ENCODE assay signal across 8 cellular contexts in genomic region chr17:62477718-62478401, GRCh38. TPM values are rescaled to one million over a fixed set of nuclear protein-coding genes. Genes with fewer than 3 reads are reported as not detected.
DNase-seq lines count a peak whose midpoint lies in the region; ATAC-seq, FAIRE-seq and TF ChIP-seq lines count a peak whose summit lies in the region.
"Not testable (repeated sequence)": the region's sequence is repeated elsewhere in the genome, so short reads cannot be mapped to it uniquely, and the experiment has no call there.

No MANE protein-coding gene starts in this region.

- H3K9me3 ChIP-seq in left lung; small intestine (ENCODE audit: control insufficient read depth, low read depth): not testable (repeated sequence)

- H3K4me3 ChIP-seq in left lung (peak overlapping the region; percentile 55 to 64), small intestine (ENCODE audit: low read depth in 1 of 2, low read length in 2 of 2) (peak overlapping the region; percentile 92)

- H3K4me1 ChIP-seq in left lung, result peaks cover 3 to 37% of the 10 kb centered on the region in 2 donors
- H3K4me1 ChIP-seq in small intestine (ENCODE audit: control insufficient read depth in 2 of 2, insufficient read depth in 1 of 2, low read depth in 1 of 2, low read length in 1 of 2), result not testable (repeated sequence)

- 1 to 2% (median 2%) methylated on average over 42 to 59 of the region's 59 CpGs for WGBS in small intestine, 3 donors

- intact Hi-C loops in left lung (cut with DNase I), result not testable (repeated sequence)

- not testable (repeated sequence) for H3K27me3 ChIP-seq in left lung; small intestine (ENCODE audit: control insufficient read depth in 2 of 2, insufficient read depth in 2 of 2, low read length in 2 of 2)

- not testable (repeated sequence) for FAIRE-seq in GM19239 (lab: Jason Lieb, UNC); small intestine (lab: Jason Lieb, UNC)

- ATAC-seq in HG03039 (IDR thresholded peaks at IDR 0.05; ENCODE audit: unreplicated experiment), result peak; percentile 22
- ATAC-seq in left lung, result peak; percentile 29

- not testable (repeated sequence) for TF ChIP-seq CTCF in left lung (IDR thresholded peaks at IDR 0.05)

- not testable (repeated sequence) for H3K36me3 ChIP-seq in left lung; small intestine (ENCODE audit: control insufficient read depth in 2 of 2, insufficient read depth in 2 of 2, low read length in 2 of 2)

- DNase-seq in AG08396 (ENCODE audit: low spot score), result peak; percentile 45
- peak; percentile 29 for DNase-seq in GM19239 (ENCODE audit: insufficient read length, low spot score)
- DNase-seq in NCI-H748 (lab: John Stamatoyannopoulos, UW; ENCODE audit: unreplicated experiment), result peak; percentile 55
- DNase-seq in activated T-cell treated with anti-CD3 and anti-CD28 coated beads for 24 hours (ENCODE audit: low read depth), result peak; percentile 20
- DNase-seq in effector CD4-positive, alpha-beta T cell, result peak; percentile 20
- DNase-seq in left lung, result peak; percentile 41 to 86
- DNase-seq in small intestine, result peak; percentile 39

- H3K27ac ChIP-seq in left lung, result peak overlapping the region; percentile 70 to 88
- peak overlapping the region; percentile 76 to 93 for H3K27ac ChIP-seq in small intestine (ENCODE audit: low read depth in 1 of 2, low read length in 1 of 2)

RNA-seq across cellular contexts. Expression of gene TLK2, which starts 0.8 kb away (rescaled TPM):
- 10 to 100 TPM; 32.2 to 34.7 TPM for total RNA-seq in left lung
- polyA plus RNA-seq in small intestine, result 10 to 100 TPM; 13.0 to 18.6 (median 13.9) TPM

RNA-seq across cellular contexts. Expression of gene METTL2A, which starts 54.2 kb away (rescaled TPM):
- total RNA-seq in left lung, result 10 to 100 TPM; 16.1 to 20.0 TPM
- polyA plus RNA-seq in small intestine, result 10 to 100 TPM in 1 of 3 donors, 1 to 10 TPM in 2; 6.5 to 16.9 (median 6.7) TPM

Comparison
In these comparisons a context has a peak if more than half of its experiments do, and no peak if none do; other contexts are left out.
1. Peak in every context shown above with its lines: DNase-seq, ATAC-seq, H3K4me3 ChIP-seq and H3K27ac ChIP-seq.